Comparison of ENCODE assay signal across 1 cellular context in the genomic region with DNA sequence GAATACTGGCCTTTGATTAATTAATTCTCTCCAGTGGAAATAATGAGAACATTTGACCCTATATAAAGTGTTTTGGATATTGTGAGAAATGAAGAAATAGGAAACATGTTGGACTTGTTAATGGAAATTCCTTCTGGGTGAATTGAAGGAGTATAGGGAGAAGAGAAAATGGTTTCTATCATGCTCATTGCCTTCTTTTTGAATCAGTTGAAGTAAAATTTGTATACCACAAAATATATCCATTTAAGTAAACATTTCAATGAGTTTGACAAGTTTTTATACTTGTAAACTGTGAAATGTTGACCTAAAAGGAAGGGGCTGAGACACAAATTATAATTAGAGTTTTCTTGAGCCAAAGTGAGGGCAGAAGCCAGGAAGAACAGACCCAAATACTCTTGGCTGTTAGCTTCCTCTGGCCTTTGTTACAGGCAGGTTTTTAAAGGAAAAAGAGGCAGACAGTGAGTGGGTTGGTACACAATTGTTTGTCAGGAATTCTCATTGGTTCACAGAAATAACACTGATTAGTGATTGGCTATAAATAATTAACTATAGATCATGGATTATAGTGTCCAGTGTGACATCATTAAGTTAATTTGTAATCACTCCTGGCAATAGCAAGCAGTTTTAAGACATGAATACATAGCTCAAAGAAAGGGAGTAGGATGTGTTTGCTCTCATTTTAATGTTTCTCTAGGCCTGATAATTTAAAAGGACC.
TF ChIP-seq lines count a peak whose summit lies in the region.

No MANE protein-coding gene starts in this region.

TF ChIP-seq in K562, 482 proteins besides CTCF, POLR2A, EP300 and RAD21:
- TF ChIP-seq ZNF311 (CRISPR knock-in tag; IDR thresholded peaks at IDR 0.05) (peak; percentile 80; the same call in 1 of the 2 replicates), ZNF830 (CRISPR knock-in tag; IDR thresholded peaks at IDR 0.05) (no peak), ZNF589 (CRISPR knock-in tag; IDR thresholded peaks at IDR 0.05; ENCODE audit: low read depth) (peak; percentile 56; the same call in 1 of the 2 replicates), KLF16 (IDR thresholded peaks at IDR 0.05) (no peak), ZKSCAN3 (CRISPR knock-in tag; IDR thresholded peaks at IDR 0.05) (0 out of 2 replicates have a peak, but pooled peaks have one; percentile 6), ZNF239 (CRISPR knock-in tag; IDR thresholded peaks at IDR 0.05) (peak; percentile 43; the same call in 1 of the 2 replicates), NFXL1 (CRISPR knock-in tag; IDR thresholded peaks at IDR 0.05) (peak; percentile 68; the same call in 1 of the 2 replicates), SLC30A9 (CRISPR knock-in tag; IDR thresholded peaks at IDR 0.05) (no peak), ZNF175 (CRISPR knock-in tag; IDR thresholded peaks at IDR 0.05; ENCODE audit: low read depth) (peak; percentile 91), ZNF197 (CRISPR knock-in tag; IDR thresholded peaks at IDR 0.05; ENCODE audit: low read depth) (0 out of 2 replicates have a peak, but pooled peaks have one; percentile 71), ZNF79 (CRISPR knock-in tag; IDR thresholded peaks at IDR 0.05; ENCODE audit: low read depth) (0 out of 2 replicates have a peak, but pooled peaks have one; percentile 46), CXXC5 (CRISPR knock-in tag; IDR thresholded peaks at IDR 0.05) (peak; percentile 39; the same call in 1 of the 2 replicates), KLF6 (CRISPR knock-in tag; IDR thresholded peaks at IDR 0.05; ENCODE audit: borderline replicate concordance) (peak; percentile 86), MECOM (CRISPR knock-in tag; IDR thresholded peaks at IDR 0.05) (0 out of 2 replicates have a peak, but pooled peaks have one; percentile 45), HCFC1 (IDR thresholded peaks at IDR 0.05; ENCODE audit: low read depth, low read length) (no peak), PHF21A (IDR thresholded peaks at IDR 0.05; ENCODE audit: borderline replicate concordance, low read depth) (no peak), SMAD4 (CRISPR knock-in tag; conservative IDR thresholded peaks at IDR 0.05) (0 out of 2 replicates have a peak, but pooled peaks have one; percentile 35), KLF13 (tag; IDR thresholded peaks at IDR 0.05; ENCODE audit: borderline replicate concordance, low read depth) (no peak), CBFA2T2 (conservative IDR thresholded peaks at IDR 0.05) (no peak), TCFL5 (CRISPR knock-in tag; conservative IDR thresholded peaks at IDR 0.05) (0 out of 2 replicates have a peak, but pooled peaks have one; percentile 29), DMBX1 (CRISPR knock-in tag; IDR thresholded peaks at IDR 0.05; ENCODE audit: borderline replicate concordance) (peak; percentile 20; the same call in 1 of the 2 replicates), TRIM24 (IDR thresholded peaks at IDR 0.05) (no peak), DPF2 (IDR thresholded peaks at IDR 0.05) (no peak), RNF2 (IDR thresholded peaks at IDR 0.05) (no peak), JUN (IDR thresholded peaks at IDR 0.05; ENCODE audit: borderline replicate concordance, low read depth, low read length) (no peak), JUN (CRISPR knock-in tag; IDR thresholded peaks at IDR 0.05; ENCODE audit: borderline replicate concordance) (no peak), ZNF766 (CRISPR knock-in tag; conservative IDR thresholded peaks at IDR 0.05) (peak; percentile 82; the same call in 1 of the 2 replicates), CBFB (CRISPR knock-in tag; IDR thresholded peaks at IDR 0.05) (no peak), PHTF2 (CRISPR knock-in tag; IDR thresholded peaks at IDR 0.05) (no peak), EHMT2 (IDR thresholded peaks at IDR 0.05) (no peak), MTA1 (IDR thresholded peaks at IDR 0.05; ENCODE audit: borderline replicate concordance) (no peak)
- TF ChIP-seq, protein P1, sequence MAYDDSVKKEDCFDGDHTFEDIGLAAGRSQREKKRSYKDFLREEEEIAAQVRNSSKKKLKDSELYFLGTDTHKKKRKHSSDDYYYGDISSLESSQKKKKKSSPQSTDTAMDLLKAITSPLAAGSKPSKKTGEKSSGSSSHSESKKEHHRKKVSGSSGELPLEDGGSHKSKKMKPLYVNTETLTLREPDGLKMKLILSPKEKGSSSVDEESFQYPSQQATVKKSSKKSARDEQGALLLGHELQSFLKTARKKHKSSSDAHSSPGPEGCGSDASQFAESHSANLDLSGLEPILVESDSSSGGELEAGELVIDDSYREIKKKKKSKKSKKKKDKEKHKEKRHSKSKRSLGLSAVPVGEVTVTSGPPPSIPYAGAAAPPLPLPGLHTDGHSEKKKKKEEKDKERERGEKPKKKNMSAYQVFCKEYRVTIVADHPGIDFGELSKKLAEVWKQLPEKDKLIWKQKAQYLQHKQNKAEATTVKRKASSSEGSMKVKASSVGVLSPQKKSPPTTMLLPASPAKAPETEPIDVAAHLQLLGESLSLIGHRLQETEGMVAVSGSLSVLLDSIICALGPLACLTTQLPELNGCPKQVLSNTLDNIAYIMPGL (CRISPR knock-in tag; IDR thresholded peaks at IDR 0.05): no peak
- TF ChIP-seq, protein P2, sequence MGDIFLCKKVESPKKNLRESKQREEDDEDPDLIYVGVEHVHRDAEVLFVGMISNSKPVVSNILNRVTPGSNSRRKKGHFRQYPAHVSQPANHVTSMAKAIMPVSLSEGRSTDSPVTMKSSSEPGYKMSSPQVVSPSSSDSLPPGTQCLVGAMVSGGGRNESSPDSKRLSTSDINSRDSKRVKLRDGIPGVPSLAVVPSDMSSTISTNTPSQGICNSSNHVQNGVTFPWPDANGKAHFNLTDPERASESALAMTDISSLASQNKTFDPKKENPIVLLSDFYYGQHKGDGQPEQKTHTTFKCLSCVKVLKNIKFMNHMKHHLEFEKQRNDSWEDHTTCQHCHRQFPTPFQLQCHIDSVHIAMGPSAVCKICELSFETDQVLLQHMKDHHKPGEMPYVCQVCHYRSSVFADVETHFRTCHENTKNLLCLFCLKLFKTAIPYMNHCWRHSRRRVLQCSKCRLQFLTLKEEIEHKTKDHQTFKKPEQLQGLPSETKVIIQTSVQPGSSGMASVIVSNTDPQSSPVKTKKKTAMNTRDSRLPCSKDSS (IDR thresholded peaks at IDR 0.05; ENCODE audit: low read depth, partially characterized antibody): no peak
- TF ChIP-seq, protein P3, sequence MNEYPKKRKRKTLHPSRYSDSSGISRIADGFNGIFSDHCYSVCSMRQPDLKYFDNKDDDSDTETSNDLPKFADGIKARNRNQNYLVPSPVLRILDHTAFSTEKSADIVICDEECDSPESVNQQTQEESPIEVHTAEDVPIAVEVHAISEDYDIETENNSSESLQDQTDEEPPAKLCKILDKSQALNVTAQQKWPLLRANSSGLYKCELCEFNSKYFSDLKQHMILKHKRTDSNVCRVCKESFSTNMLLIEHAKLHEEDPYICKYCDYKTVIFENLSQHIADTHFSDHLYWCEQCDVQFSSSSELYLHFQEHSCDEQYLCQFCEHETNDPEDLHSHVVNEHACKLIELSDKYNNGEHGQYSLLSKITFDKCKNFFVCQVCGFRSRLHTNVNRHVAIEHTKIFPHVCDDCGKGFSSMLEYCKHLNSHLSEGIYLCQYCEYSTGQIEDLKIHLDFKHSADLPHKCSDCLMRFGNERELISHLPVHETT (CRISPR knock-in tag; conservative IDR thresholded peaks at IDR 0.05 in 1 of 2, IDR thresholded peaks at IDR 0.05 in 1 of 2): peak in 1 of 2 experiments; percentile 57; a peak in 1 of 4 replicates
- TF ChIP-seq, protein P4, sequence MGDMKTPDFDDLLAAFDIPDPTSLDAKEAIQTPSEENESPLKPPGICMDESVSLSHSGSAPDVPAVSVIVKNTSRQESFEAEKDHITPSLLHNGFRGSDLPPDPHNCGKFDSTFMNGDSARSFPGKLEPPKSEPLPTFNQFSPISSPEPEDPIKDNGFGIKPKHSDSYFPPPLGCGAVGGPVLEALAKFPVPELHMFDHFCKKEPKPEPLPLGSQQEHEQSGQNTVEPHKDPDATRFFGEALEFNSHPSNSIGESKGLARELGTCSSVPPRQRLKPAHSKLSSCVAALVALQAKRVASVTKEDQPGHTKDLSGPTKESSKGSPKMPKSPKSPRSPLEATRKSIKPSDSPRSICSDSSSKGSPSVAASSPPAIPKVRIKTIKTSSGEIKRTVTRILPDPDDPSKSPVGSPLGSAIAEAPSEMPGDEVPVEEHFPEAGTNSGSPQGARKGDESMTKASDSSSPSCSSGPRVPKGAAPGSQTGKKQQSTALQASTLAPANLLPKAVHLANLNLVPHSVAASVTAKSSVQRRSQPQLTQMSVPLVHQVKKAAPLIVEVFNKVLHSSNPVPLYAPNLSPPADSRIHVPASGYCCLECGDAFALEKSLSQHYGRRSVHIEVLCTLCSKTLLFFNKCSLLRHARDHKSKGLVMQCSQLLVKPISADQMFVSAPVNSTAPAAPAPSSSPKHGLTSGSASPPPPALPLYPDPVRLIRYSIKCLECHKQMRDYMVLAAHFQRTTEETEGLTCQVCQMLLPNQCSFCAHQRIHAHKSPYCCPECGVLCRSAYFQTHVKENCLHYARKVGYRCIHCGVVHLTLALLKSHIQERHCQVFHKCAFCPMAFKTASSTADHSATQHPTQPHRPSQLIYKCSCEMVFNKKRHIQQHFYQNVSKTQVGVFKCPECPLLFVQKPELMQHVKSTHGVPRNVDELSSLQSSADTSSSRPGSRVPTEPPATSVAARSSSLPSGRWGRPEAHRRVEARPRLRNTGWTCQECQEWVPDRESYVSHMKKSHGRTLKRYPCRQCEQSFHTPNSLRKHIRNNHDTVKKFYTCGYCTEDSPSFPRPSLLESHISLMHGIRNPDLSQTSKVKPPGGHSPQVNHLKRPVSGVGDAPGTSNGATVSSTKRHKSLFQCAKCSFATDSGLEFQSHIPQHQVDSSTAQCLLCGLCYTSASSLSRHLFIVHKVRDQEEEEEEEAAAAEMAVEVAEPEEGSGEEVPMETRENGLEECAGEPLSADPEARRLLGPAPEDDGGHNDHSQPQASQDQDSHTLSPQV (IDR thresholded peaks at IDR 0.05): peak; percentile 48; the same call in 1 of the 2 replicates
- TF ChIP-seq, protein P5, sequence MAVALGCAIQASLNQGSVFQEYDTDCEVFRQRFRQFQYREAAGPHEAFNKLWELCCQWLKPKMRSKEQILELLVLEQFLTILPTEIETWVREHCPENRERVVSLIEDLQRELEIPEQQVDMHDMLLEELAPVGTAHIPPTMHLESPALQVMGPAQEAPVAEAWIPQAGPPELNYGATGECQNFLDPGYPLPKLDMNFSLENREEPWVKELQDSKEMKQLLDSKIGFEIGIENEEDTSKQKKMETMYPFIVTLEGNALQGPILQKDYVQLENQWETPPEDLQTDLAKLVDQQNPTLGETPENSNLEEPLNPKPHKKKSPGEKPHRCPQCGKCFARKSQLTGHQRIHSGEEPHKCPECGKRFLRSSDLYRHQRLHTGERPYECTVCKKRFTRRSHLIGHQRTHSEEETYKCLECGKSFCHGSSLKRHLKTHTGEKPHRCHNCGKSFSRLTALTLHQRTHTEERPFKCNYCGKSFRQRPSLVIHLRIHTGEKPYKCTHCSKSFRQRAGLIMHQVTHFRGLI (CRISPR knock-in tag; IDR thresholded peaks at IDR 0.05): peak; percentile 82
TF ChIP-seq in K562: peak in this region for 18.
